ENCODE assay signal across 8 cellular contexts in the genomic region with DNA sequence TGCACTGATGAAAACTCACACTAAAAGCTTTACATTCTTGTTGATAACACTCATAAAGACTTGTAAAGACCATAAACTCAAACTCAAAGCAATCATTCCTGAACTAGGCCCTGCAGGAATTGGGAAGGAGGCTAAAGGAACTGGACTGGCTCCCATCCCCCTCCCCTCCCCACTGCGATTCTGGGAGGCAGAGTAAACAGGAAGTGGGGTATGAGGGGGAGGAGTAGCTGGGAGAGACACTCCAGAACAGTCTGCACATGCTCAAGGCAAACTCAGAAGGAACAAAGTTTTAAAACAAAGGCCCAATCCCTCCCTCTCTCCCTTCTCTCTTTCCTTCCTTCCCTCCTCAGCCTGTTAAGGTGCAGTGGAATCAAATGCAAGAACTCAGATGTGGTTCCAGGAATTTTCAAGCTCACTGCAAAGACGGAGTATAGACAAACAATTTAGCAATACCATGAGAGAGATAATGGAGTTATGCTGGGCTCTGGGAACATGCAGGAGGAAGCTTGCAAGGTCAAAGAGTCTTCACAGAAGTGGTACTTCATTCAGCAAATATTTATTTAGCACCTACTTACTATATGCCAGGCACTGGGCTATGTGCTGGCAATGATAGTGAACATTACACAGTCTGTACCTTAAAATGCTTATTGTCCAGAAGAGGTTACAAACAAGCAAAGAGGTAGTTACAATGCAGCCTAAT. TPM values are rescaled to one million over a fixed set of nuclear protein-coding genes. Genes with fewer than 3 reads are reported as not detected.
DNase-seq lines count a peak whose midpoint lies in the region; ATAC-seq, FAIRE-seq and TF ChIP-seq lines count a peak whose summit lies in the region.

No MANE protein-coding gene starts in this region.

- peak; percentile 44 for DNase-seq in AG08395 (ENCODE audit: low spot score)
- peak; percentile 31 for DNase-seq in H7
- no peak for DNase-seq in GM12878 (ENCODE audit: low read depth, low spot score)
- peak; percentile 52 for DNase-seq in lung (ENCODE audit: low spot score)
- no peak for DNase-seq in GM19240 (ENCODE audit: insufficient read length, low spot score)

- no peak for TF ChIP-seq RAD21 in GM12878 (IDR thresholded peaks at IDR 0.05; ENCODE audit: insufficient read depth, low read depth, low read length)

- H3K4me1 ChIP-seq in GM12878 (ENCODE audit: control insufficient read depth, insufficient read depth, low read length) (no peaks in the 10 kb centered on the region), lung (ENCODE audit: control insufficient read depth in 2 of 2, insufficient read depth in 2 of 2, low read length in 2 of 2) (no peaks in the 10 kb centered on the region)

- H3K4me2 ChIP-seq in GM12878 (ENCODE audit: control insufficient read depth, insufficient read depth), result no peak overlapping the region

- no peak for TF ChIP-seq CTCF in GM12878 (IDR thresholded peaks at IDR 0.05 in 2 of 3, conservative IDR thresholded peaks at IDR 0.05 in 1 of 3; ENCODE audit: control insufficient read depth in 2 of 3, extremely low read depth in 1 of 3, insufficient read depth in 1 of 3, low read depth in 3 of 3, low read length in 3 of 3)
- TF ChIP-seq CTCF in lung (IDR thresholded peaks at IDR 0.05; ENCODE audit: control extremely low read depth, extremely low read depth), result no peak

- WGBS in GM12878 (ENCODE audit: insufficient coverage, insufficient replicate concordance, low lambda C conversion rate, missing lambda C conversion rate), result 24% methylated on average over 2 of the region's 2 CpGs
- 9 to 13% methylated on average over 2 of the region's 2 CpGs for WGBS in lung, 2 donors

- no peak overlapping the region for H3K27ac ChIP-seq in GM12878 (ENCODE audit: control insufficient read depth, insufficient read depth)
- H3K27ac ChIP-seq in lung (ENCODE audit: low read depth in 1 of 2, low read length in 1 of 2), result peak overlapping the region in 1 of 2 donors; percentile 59

- in situ Hi-C loops in GM12878 (cut with MboI), result no loop called here

- SMC1A ChIA-PET in GM12878 (lab: Charles Lee; ENCODE audit: uncharacterized antibody, unreplicated experiment), result interaction anchor here (0.9 to 1.5 kb wide), 3 partner anchors 11 to 63 kb away, joined by 3 to 4 read pairs (median 4); no protein-coding TSS in a partner anchor

- ATAC-seq in GM12878 (no peak), lung (ENCODE audit: insufficient read depth, low FRiP score) (peak; percentile 78), GM21619 (IDR thresholded peaks at IDR 0.05; ENCODE audit: unreplicated experiment) (no peak), GM19463 (IDR thresholded peaks at IDR 0.05; ENCODE audit: unreplicated experiment) (no peak), HG02610 (IDR thresholded peaks at IDR 0.05; ENCODE audit: unreplicated experiment) (no peak)

- H3K4me3 ChIP-seq in H7 (ENCODE audit: insufficient read depth, low read depth, low read length) (no peak overlapping the region), GM12878 (no peak overlapping the region), lung (no peak overlapping the region)

- no peak overlapping the region for H3K9ac ChIP-seq in GM12878 (ENCODE audit: control insufficient read depth, insufficient read depth, low read length)

- CTCF ChIA-PET in GM12878 (lab: Yijun Ruan, JAX), result interaction anchor here (0.8 to 1.5 kb wide), 2 partner anchors 24 to 335 kb away, joined by 3 read pairs; no protein-coding TSS in a partner anchor

- H3K79me2 ChIP-seq in GM12878 (ENCODE audit: control insufficient read depth, insufficient read depth, low read length), result no peaks in the 10 kb centered on the region

- no peak for FAIRE-seq in GM12878 (lab: Jason Lieb, UNC)

- no TSS peak for BruUV-seq in GM12878 (replicated peaks; lab: Mats Ljungman, UMichigan)

- intact Hi-C loops in GM12878 (cut with micrococcal nuclease; ENCODE audit: unreplicated experiment), result no loop called here

- peak overlapping the region; percentile 32; the same call in 1 of the 2 replicates for H2AFZ ChIP-seq in GM12878 (ENCODE audit: control insufficient read depth, low read depth, low read length)

- no peaks in the 10 kb centered on the region for H4K20me1 ChIP-seq in GM12878 (ENCODE audit: control insufficient read depth, insufficient read depth)

- H3K27me3 ChIP-seq in H7 (ENCODE audit: control insufficient read depth, insufficient read depth, low read length) (no peaks in the 10 kb centered on the region), GM12878 (replicated peaks in 1 of 2; ENCODE audit: control insufficient read depth in 2 of 2, insufficient read depth in 2 of 2, low read length in 1 of 2) (no peaks in the 10 kb centered on the region), lung (ENCODE audit: control insufficient read depth, insufficient read depth) (no peaks in the 10 kb centered on the region)

- RAD21 ChIA-PET in GM12878 (lab: Charles Lee; ENCODE audit: unreplicated experiment), result no interaction called here

- POLR2A ChIA-PET in GM12878 (lab: Charles Lee), result no interaction called here

- no peak for TF ChIP-seq POLR2A in GM12878 (IDR thresholded peaks at IDR 0.05; ENCODE audit: low read depth, low read length)

- no peaks in the 10 kb centered on the region; the same call in 2 of the 3 replicates for H3K9me3 ChIP-seq in GM12878 (replicated peaks; ENCODE audit: control insufficient read depth, insufficient read depth, low read length)
- peaks cover 0 to 5% of the 10 kb centered on the region in 2 donors for H3K9me3 ChIP-seq in lung (ENCODE audit: control insufficient read depth in 2 of 2, insufficient read depth in 1 of 2, low read length in 1 of 2)

- H3K36me3 ChIP-seq in H7 (replicated peaks; ENCODE audit: control insufficient read depth, insufficient read depth, low read length), result no peaks in the 10 kb centered on the region
- no peaks in the 10 kb centered on the region for H3K36me3 ChIP-seq in GM12878 (ENCODE audit: control insufficient read depth in 2 of 2, insufficient read depth in 2 of 2, low read length in 1 of 2)
- H3K36me3 ChIP-seq in lung (ENCODE audit: control insufficient read depth in 2 of 2, insufficient read depth in 2 of 2, low read length in 2 of 2), result no peaks in the 10 kb centered on the region

- no peak for TF ChIP-seq EP300 in GM12878 (IDR thresholded peaks at IDR 0.05; ENCODE audit: borderline replicate concordance in 1 of 2, control insufficient read depth in 1 of 2, low read depth in 2 of 2, low read length in 2 of 2)

TF ChIP-seq in GM12878, 131 proteins besides CTCF, POLR2A, EP300 and RAD21:
- TF ChIP-seq IKZF1 (conservative IDR thresholded peaks at IDR 0.05) (0 out of 2 replicates have a peak, but pooled peaks have one; percentile 25), PAX8 (IDR thresholded peaks at IDR 0.05) (no peak), SPI1 (IDR thresholded peaks at IDR 0.05; ENCODE audit: borderline replicate concordance, insufficient read depth, low read depth, low read length) (peak; percentile 54; the same call in 1 of the 2 replicates)
- TF ChIP-seq, protein P1, sequence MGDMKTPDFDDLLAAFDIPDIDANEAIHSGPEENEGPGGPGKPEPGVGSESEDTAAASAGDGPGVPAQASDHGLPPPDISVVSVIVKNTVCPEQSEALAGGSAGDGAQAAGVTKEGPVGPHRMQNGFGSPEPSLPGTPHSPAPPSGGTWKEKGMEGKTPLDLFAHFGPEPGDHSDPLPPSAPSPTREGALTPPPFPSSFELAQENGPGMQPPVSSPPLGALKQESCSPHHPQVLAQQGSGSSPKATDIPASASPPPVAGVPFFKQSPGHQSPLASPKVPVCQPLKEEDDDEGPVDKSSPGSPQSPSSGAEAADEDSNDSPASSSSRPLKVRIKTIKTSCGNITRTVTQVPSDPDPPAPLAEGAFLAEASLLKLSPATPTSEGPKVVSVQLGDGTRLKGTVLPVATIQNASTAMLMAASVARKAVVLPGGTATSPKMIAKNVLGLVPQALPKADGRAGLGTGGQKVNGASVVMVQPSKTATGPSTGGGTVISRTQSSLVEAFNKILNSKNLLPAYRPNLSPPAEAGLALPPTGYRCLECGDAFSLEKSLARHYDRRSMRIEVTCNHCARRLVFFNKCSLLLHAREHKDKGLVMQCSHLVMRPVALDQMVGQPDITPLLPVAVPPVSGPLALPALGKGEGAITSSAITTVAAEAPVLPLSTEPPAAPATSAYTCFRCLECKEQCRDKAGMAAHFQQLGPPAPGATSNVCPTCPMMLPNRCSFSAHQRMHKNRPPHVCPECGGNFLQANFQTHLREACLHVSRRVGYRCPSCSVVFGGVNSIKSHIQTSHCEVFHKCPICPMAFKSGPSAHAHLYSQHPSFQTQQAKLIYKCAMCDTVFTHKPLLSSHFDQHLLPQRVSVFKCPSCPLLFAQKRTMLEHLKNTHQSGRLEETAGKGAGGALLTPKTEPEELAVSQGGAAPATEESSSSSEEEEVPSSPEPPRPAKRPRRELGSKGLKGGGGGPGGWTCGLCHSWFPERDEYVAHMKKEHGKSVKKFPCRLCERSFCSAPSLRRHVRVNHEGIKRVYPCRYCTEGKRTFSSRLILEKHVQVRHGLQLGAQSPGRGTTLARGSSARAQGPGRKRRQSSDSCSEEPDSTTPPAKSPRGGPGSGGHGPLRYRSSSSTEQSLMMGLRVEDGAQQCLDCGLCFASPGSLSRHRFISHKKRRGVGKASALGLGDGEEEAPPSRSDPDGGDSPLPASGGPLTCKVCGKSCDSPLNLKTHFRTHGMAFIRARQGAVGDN (IDR thresholded peaks at IDR 0.05), result 0 out of 2 replicates have a peak, but pooled peaks have one; percentile 23

RNA-seq across cellular contexts. Expression of gene MID1IP1, which starts 15.9 kb away (rescaled TPM):
- total RNA-seq in H7 (2014; rRNA removed; shearing (Covaris generic)), result 212 and 232 TPM in 2 replicates
- total RNA-seq in GM12878 (2013; cell fraction: nucleolus; rRNA removed), result 18.6 and 21.7 TPM in 2 replicates
- total RNA-seq in GM12878 (2014; rRNA removed), result 55.9 and 62.2 TPM in 2 replicates
- total RNA-seq in GM12878 (2014; rRNA removed; fragmentation: Illumina TruSeq; extraction: Trizol), result 17.7 and 18.7 TPM in 2 replicates
- 55.8 and 57.6 TPM in 2 replicates for total RNA-seq in GM12878 (2021)
- 6.8 TPM for polyA plus RNA-seq in GM12878 (2011; ENCODE audit: low read depth)
- polyA plus RNA-seq in GM12878 (2011; rRNA removed), result 28.8 and 41.6 TPM in 2 replicates
- polyA plus RNA-seq in GM12878 (2011; cell fraction: cytosol; rRNA removed), result 46.1 and 57.2 TPM in 2 replicates
- 34.8 and 41.3 TPM in 2 replicates for polyA plus RNA-seq in GM12878 (2011; cell fraction: nucleus; rRNA removed)
- 19.0 and 30.4 TPM in 2 replicates for polyA plus RNA-seq in GM12878 (2012)
- 6.7 and 10.6 TPM in 2 replicates for polyA plus RNA-seq in GM12878 (2014; fragmentation: Illumina TruSeq; extraction: Trizol)
- polyA plus RNA-seq in GM12878 (2014; fragmentation: Nextera tagmentation; extraction: Ambion mirVana), result 1 to 10 TPM in 1 of 2 experiments, under 1 TPM in 1; 0.21 to 2.3 TPM
- polyA plus RNA-seq in GM12878 (2014; rRNA removed), result 59.5 and 63.9 TPM in 2 replicates
- 1 to 10 TPM; 7.2 to 8.0 TPM for polyA plus RNA-seq in GM12878 (2016; fragmentation: Nextera tagmentation; extraction: Ambion mirVana)
- polyA minus RNA-seq in GM12878 (2011; rRNA and poly(A)+ RNA removed), result 14.3 and 27.5 TPM in 2 replicates
- 22.3 and 22.6 TPM in 2 replicates for polyA minus RNA-seq in GM12878 (2011; cell fraction: cytosol; rRNA and poly(A)+ RNA removed)
- polyA minus RNA-seq in GM12878 (2011; cell fraction: nucleus; rRNA and poly(A)+ RNA removed), result 17.3 and 27.7 TPM in 2 replicates
- 100 to 1,000 TPM in 1 of 2 donors, 10 to 100 TPM in 1; 49.0 to 130 TPM for total RNA-seq in lung
- 100 to 1,000 TPM in 1 of 2 donors, 10 to 100 TPM in 1; 84.7 to 156 TPM for polyA plus RNA-seq in lung

Comparison
In these comparisons a context has a peak if more than half of its experiments do, and no peak if none do; other contexts are left out.
1. DNase-seq: peak in AG08395 (single experiment), H7 (single experiment) and lung (single experiment); none in GM12878 (single experiment) and GM19240 (single experiment).